Comparison of ENCODE assay signal across 7 cellular contexts in genomic region chr1:77825356-77825709, GRCh38. TPM values are rescaled to one million over a fixed set of nuclear protein-coding genes. Genes with fewer than 3 reads are reported as not detected.
DNase-seq lines count a peak whose midpoint lies in the region; ATAC-seq and TF ChIP-seq lines count a peak whose summit lies in the region.

No MANE protein-coding gene starts in this region.

- H3K27ac ChIP-seq in HEK293 (ENCODE audit: extremely low read depth, low read depth, low read length) (no peak overlapping the region), mammary epithelial cell (ENCODE audit: insufficient read depth, low read depth, low read length) (peak overlapping the region; percentile 69)

- H4K20me1 ChIP-seq in mammary epithelial cell (ENCODE audit: insufficient read depth, low read length), result no peaks in the 10 kb centered on the region

- H3K27me3 ChIP-seq in mammary epithelial cell (ENCODE audit: insufficient read depth, low read length), result no peaks in the 10 kb centered on the region

- H3K4me3 ChIP-seq in HEK293 (ENCODE audit: low read depth, low read length), result no peak overlapping the region
- H3K4me3 ChIP-seq in mammary epithelial cell (replicated peaks in 1 of 3; ENCODE audit: insufficient read depth in 1 of 3, low read depth in 2 of 3, low read length in 3 of 3), result no peak overlapping the region

- H3K4me1 ChIP-seq in HEK293 (ENCODE audit: control insufficient read depth, insufficient read depth, low read length), result no peaks in the 10 kb centered on the region
- H3K4me1 ChIP-seq in mammary epithelial cell (ENCODE audit: insufficient read depth, low read length), result peaks cover 18% of the 10 kb centered on the region

- CTCF ChIA-PET in HEK293 (lab: Yijun Ruan, JAX), result interaction anchor here (0.7 to 1.2 kb wide), 3 partner anchors 9 to 86 kb away, joined by 3 to 4 read pairs (median 3); no protein-coding TSS in a partner anchor
- CTCF ChIA-PET in mammary epithelial cell (lab: Charles Lee; ENCODE audit: low non-redundant PET), result interaction anchor here (0.6 kb wide), 2 partner anchors 71 to 151 kb away, joined by 4 to 7 read pairs; no protein-coding TSS in a partner anchor

- H3K79me2 ChIP-seq in mammary epithelial cell (ENCODE audit: insufficient read depth, low read length), result no peaks in the 10 kb centered on the region

- no peak overlapping the region for H2AFZ ChIP-seq in mammary epithelial cell (ENCODE audit: low read depth, low read length)

- peaks cover 0 to 27% of the 10 kb centered on the region in 2 experiments; a peak in 2 of 3 replicates for H3K36me3 ChIP-seq in HEK293 (ENCODE audit: control insufficient read depth in 2 of 2, insufficient read depth in 1 of 2, low read length in 2 of 2)
- H3K36me3 ChIP-seq in mammary epithelial cell (ENCODE audit: insufficient read depth, low read length), result peaks cover 6% of the 10 kb centered on the region

- no peak overlapping the region for H3K9ac ChIP-seq in mammary epithelial cell (ENCODE audit: insufficient read depth, low read length)

- in situ Hi-C loops in mammary epithelial cell (cut with MboI; ENCODE audit: low sequenced_read_pairs in 2 of 2), result no loop called here

- DNase-seq in GM04503 (ENCODE audit: low read depth) (peak; percentile 42), NCI-H526 treated with DMSO at 0.1 percent for 48 hours (lab: John Stamatoyannopoulos, UW) (peak; percentile 76), mammary epithelial cell (peak; percentile 95), lung microvascular endothelial cell (ENCODE audit: low read depth in 2 of 2) (peak; percentile 80), GF-D8 (lab: John Stamatoyannopoulos, UW) (no peak)

- dilution Hi-C loops in mammary epithelial cell (cut with HindIII; ENCODE audit: low sequenced_read_pairs), result no loop called here

- POLR2A ChIA-PET in HEK293 (lab: Yijun Ruan, JAX), result interaction anchor here (0.7 kb wide), 1 partner anchor 64 kb away, joined by 6 read pairs; no protein-coding TSS in a partner anchor

- TF ChIP-seq CTCF in HEK293 (tag by site-specific recombination; IDR thresholded peaks at IDR 0.05) (no peak), mammary epithelial cell (conservative IDR thresholded peaks at IDR 0.05 in 1 of 2, IDR thresholded peaks at IDR 0.05 in 1 of 2; ENCODE audit: extremely low read depth in 1 of 2, insufficient read depth in 1 of 2, low read depth in 1 of 2, low read length in 2 of 2) (peak; percentile 8 to 47)

- H3K4me2 ChIP-seq in mammary epithelial cell (ENCODE audit: insufficient read depth, low read depth, low read length), result no peak overlapping the region

- H3K9me3 ChIP-seq in HEK293 (ENCODE audit: control insufficient read depth, insufficient read depth, low read depth, low read length), result no peaks in the 10 kb centered on the region
- no peaks in the 10 kb centered on the region for H3K9me3 ChIP-seq in mammary epithelial cell (replicated peaks; ENCODE audit: insufficient read depth, low read length)

- intact Hi-C loops in mammary epithelial cell (cut with micrococcal nuclease), result loop anchor here (1.0 kb wide), 3 partner anchors 63 to 289 kb away; partner anchors contain the start of gene NEXN

- 4% methylated on average over 4 of the region's 4 CpGs for WGBS in mammary epithelial cell (ENCODE audit: low coverage, missing lambda C conversion rate)

- no TSS peak for BruUV-seq in mammary epithelial cell (replicated peaks; lab: Mats Ljungman, UMichigan)

- ATAC-seq in HG03378 (IDR thresholded peaks at IDR 0.05; ENCODE audit: unreplicated experiment), result no peak

TF ChIP-seq in HEK293, 187 proteins besides CTCF, POLR2A, EP300 and RAD21:
- peak; percentile 67 for TF ChIP-seq PRDM1 (tag by site-specific recombination; IDR thresholded peaks at IDR 0.05)
- TF ChIP-seq SCRT1 (tag by site-specific recombination; IDR thresholded peaks at IDR 0.05; ENCODE audit: borderline replicate concordance), result peak; percentile 74
- TF ChIP-seq SCRT2 (tag by site-specific recombination; IDR thresholded peaks at IDR 0.05), result peak; percentile 77
- TF ChIP-seq RBAK (tag by site-specific recombination; IDR thresholded peaks at IDR 0.05), result no peak
- peak; percentile 21 for TF ChIP-seq ZNF654 (tag by site-specific recombination; IDR thresholded peaks at IDR 0.05; ENCODE audit: low read depth)
- TF ChIP-seq SP3 (tag by site-specific recombination; IDR thresholded peaks at IDR 0.05), result no peak
TF ChIP-seq in HEK293: peak in this region for 4.

RNA-seq across cellular contexts. Expression of gene MIGA1, which starts 45.9 kb away (rescaled TPM):
- 10 to 100 TPM; 15.2 to 16.6 TPM for total RNA-seq in mammary epithelial cell
- 3.9 TPM for polyA plus RNA-seq in mammary epithelial cell
- polyA minus RNA-seq in mammary epithelial cell, result 10.3 TPM
- total RNA-seq in lung microvascular endothelial cell, result 8.1 and 20.8 TPM in 2 replicates
